Comparison of ENCODE assay signal across 14 cellular contexts in the genomic region with DNA sequence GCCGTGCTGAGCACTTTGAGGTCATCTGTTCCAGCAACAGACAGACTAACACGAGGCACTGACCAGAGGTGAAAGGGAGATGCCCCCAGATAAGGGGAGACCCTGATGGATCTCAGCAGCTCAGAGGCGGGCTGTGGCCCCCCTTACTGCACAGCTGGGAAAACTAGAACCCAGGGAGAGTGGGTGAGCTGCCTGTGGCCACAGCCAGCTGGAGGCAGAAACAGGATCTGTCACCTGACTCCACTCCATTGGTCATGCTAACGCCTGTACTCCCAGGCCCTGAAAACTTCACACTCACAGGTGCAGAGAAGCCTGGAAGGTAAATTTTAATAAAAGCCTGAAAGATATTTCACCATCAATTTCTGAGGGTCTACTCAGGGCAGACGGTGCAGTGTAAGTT.
"Had no signal": no experiment of that assay in that cellular context is flagged by ENCODE, and none has a peak within 500 bp of the region (broad histone marks: within the 10 kb centered on the region; RNA-seq: fewer than 3 reads in every experiment).

No MANE protein-coding gene starts in this region.

- H3K27ac ChIP-seq: ascending aorta, dorsolateral prefrontal cortex, gastrocnemius medialis, heart left ventricle, lower lobe of right lung, neutrophil, transverse colon, vagina had no signal

- DNase-seq: activated naive CD4-positive, alpha-beta T cell; endodermal cell; gastrocnemius medialis; heart left ventricle; immature natural killer cell; lower lobe of right lung; stimulated activated CD4-positive, alpha-beta T cell treated with anti-CD3 and anti-CD28 coated beads, Interleukin-2, amount 100 ng/mL, for 48 hours; transverse colon had no signal

- H3K27ac Mint-ChIP-seq: immature natural killer cell, mesothelial cell of epicardium had no signal

- H3K4me1 ChIP-seq: ascending aorta, heart left ventricle, lower lobe of right lung, transverse colon, vagina had no signal

- H3K9me3 Mint-ChIP-seq: immature natural killer cell; mesothelial cell of epicardium; stimulated activated memory B cell treated with anti-CD40 and anti-IgM and Interleukin-4, amounts not matched to agents 10 μg/mL and 1 μg/mL and 100 μg/mL, for 72 hours had no signal

- H3K4me3 Mint-ChIP-seq: endodermal cell; immature natural killer cell; mesothelial cell of epicardium; stimulated activated memory B cell treated with anti-CD40 and anti-IgM and Interleukin-4, amounts not matched to agents 10 μg/mL and 1 μg/mL and 100 μg/mL, for 72 hours had no signal

- H3K4me3 ChIP-seq: ascending aorta, dorsolateral prefrontal cortex, gastrocnemius medialis, heart left ventricle, lower lobe of right lung, transverse colon, vagina had no signal

- H3K9me3 ChIP-seq: gastrocnemius medialis, heart left ventricle, lower lobe of right lung, neutrophil, transverse colon, vagina had no signal

- H3K27me3 Mint-ChIP-seq: stimulated activated memory B cell treated with anti-CD40 and anti-IgM and Interleukin-4, amounts not matched to agents 10 μg/mL and 1 μg/mL and 100 μg/mL, for 72 hours had no signal

- ATAC-seq: gastrocnemius medialis; heart left ventricle; lower lobe of right lung; stimulated activated memory B cell treated with anti-CD40 and anti-IgM and Interleukin-4, amounts not matched to agents 10 μg/mL and 1 μg/mL and 100 μg/mL, for 72 hours had no signal

- H3K36me3 ChIP-seq: gastrocnemius medialis, neutrophil, transverse colon, vagina had no signal

- H3K27me3 ChIP-seq: ascending aorta, dorsolateral prefrontal cortex, gastrocnemius medialis, heart left ventricle, neutrophil, transverse colon, vagina had no signal

- H3K4me1 Mint-ChIP-seq: endodermal cell; mesothelial cell of epicardium; stimulated activated memory B cell treated with anti-CD40 and anti-IgM and Interleukin-4, amounts not matched to agents 10 μg/mL and 1 μg/mL and 100 μg/mL, for 72 hours had no signal
